Comparison of ENCODE assay signal across 8 cellular contexts in the genomic region with DNA sequence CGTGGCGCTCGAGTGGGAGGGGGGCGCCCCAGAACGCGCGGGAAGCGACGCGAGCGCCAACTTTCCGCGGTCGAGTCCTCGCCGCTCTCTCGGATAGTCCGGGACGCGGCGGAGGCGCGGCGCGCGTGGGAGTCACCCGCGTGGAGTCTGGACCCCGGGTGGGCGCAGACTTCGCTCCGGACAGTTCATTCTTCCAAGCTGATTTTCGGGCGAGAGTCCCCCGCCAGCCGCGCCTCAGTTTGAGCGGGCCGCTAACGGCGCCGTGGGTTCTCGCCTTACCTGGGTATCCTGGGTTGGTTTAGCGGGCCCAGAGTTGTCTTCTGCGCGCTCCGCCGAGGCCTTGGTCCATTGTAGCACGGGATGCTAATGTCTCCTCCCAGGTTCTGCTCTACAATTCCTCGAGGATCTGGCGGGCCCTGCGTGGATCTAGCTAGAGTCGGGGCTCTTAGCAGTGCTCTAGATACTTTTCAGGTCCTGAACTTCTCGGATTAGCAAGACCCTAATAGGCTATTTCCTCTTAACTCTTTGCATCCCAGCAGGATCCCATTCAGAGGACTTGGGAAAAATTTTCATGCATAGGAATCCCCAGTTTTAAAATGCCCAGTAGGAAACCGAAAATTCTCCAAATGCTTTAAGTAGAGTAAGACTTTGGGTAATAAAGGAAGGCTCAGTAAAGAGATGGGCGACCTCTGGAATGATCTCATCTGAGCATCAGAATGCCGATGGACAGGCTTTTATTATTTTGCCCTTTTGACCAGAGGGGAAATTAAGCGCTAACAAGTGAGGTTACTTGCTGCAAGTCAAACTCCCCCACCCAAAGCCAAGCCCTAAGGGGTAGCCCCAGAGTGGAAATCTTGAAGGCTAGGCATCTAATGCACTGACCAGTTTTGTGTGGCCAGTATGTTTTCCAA. TPM values are rescaled to one million over a fixed set of nuclear protein-coding genes. Genes with fewer than 3 reads are reported as not detected.
DNase-seq lines count a peak whose midpoint lies in the region; ATAC-seq and TF ChIP-seq lines count a peak whose summit lies in the region.

No MANE protein-coding gene starts in this region.

- H3K4me1 Mint-ChIP-seq in Calu3 (ENCODE audit: low read depth, unreplicated experiment) = peaks cover 13% of the 10 kb centered on the region

- BruUV-seq in Calu3 (replicated peaks; lab: Mats Ljungman, UMichigan) = TSS peak; percentile 88

- no peaks in the 10 kb centered on the region for H3K9me3 Mint-ChIP-seq in Calu3 (ENCODE audit: low read depth, unreplicated experiment)
- H3K9me3 Mint-ChIP-seq in activated naive CD4-positive, alpha-beta T cell treated with anti-CD3 and anti-CD28 coated beads, Interleukin-2, amount 50 U/mL, for 72 hours = no peaks in the 10 kb centered on the region

- CTCF ChIA-PET in Calu3 (lab: Charles Lee) = interaction anchor here (0.5 to 1.2 kb wide), 2 partner anchors 51 to 424 kb away, joined by 3 to 5 read pairs; no protein-coding TSS in a partner anchor

- intact Hi-C loops in Calu3 (cut with micrococcal nuclease; ENCODE audit: unreplicated experiment) = no loop called here
- intact Hi-C loops in left ventricle myocardium superior (cut with micrococcal nuclease) = no loop called here

- TF ChIP-seq CTCF in Calu3 (IDR thresholded peaks at IDR 0.05; ENCODE audit: unreplicated experiment) = no peak
- no peak for TF ChIP-seq CTCF in retinal pigment epithelial cell (conservative IDR thresholded peaks at IDR 0.05; ENCODE audit: low read depth, low read length)

- H3K27me3 Mint-ChIP-seq in Calu3 (ENCODE audit: unreplicated experiment) = no peaks in the 10 kb centered on the region

- H3K27ac Mint-ChIP-seq in Calu3 (ENCODE audit: unreplicated experiment) = peak overlapping the region; percentile 96
- H3K27ac Mint-ChIP-seq in activated naive CD4-positive, alpha-beta T cell treated with anti-CD3 and anti-CD28 coated beads, Interleukin-2, amount 50 U/mL, for 72 hours = no peak overlapping the region

- peak; percentile 34 to 43 for ATAC-seq in activated naive CD4-positive, alpha-beta T cell treated with anti-CD3 and anti-CD28 coated beads, Interleukin-2, amount 50 U/mL, for 72 hours
- ATAC-seq in left ventricle myocardium superior = peak; percentile 54
- no peak for ATAC-seq in GM18858 (IDR thresholded peaks at IDR 0.05; ENCODE audit: unreplicated experiment)

- H3K4me3 ChIP-seq in retinal pigment epithelial cell (ENCODE audit: low read length) = peak overlapping the region; percentile 72

- H3K4me3 Mint-ChIP-seq in Calu3 (ENCODE audit: low read depth, unreplicated experiment) = peak overlapping the region; percentile 99

- peaks cover 27% of the 10 kb centered on the region for H3K36me3 Mint-ChIP-seq in Calu3 (ENCODE audit: insufficient read depth, unreplicated experiment)
- H3K36me3 Mint-ChIP-seq in activated naive CD4-positive, alpha-beta T cell treated with anti-CD3 and anti-CD28 coated beads, Interleukin-2, amount 50 U/mL, for 72 hours = peaks cover 5 to 8% of the 10 kb centered on the region in 2 donors

- peak; percentile 59 for DNase-seq in Calu3
- peak; percentile 5 to 12 for DNase-seq in NCI-H1930 (lab: John Stamatoyannopoulos, UW)
- DNase-seq in activated naive CD4-positive, alpha-beta T cell treated with anti-CD3 and anti-CD28 coated beads, Interleukin-2, amount 50 U/mL, for 72 hours (ENCODE audit: low spot score in 2 of 2) = peak in 1 of 2 donors; percentile 15
- DNase-seq in left ventricle myocardium superior = peak; percentile 41
- DNase-seq in retinal pigment epithelial cell (ENCODE audit: low read depth) = no peak
- no peak for DNase-seq in putamen (ENCODE audit: low spot score)
- no peak for DNase-seq in NCI-H1694 treated with DMSO at 0.1 percent for 48 hours (lab: John Stamatoyannopoulos, UW)

RNA-seq across cellular contexts. Expression of a gene that starts 0.5 kb away (rescaled TPM):
- 75.9 and 114 TPM in 2 replicates for total RNA-seq in Calu3 (2022)
- total RNA-seq in activated naive CD4-positive, alpha-beta T cell treated with anti-CD3 and anti-CD28 coated beads, Interleukin-2, amount 50 U/mL, for 72 hours = 1 to 10 TPM; 2.5 to 6.4 TPM
- total RNA-seq in left ventricle myocardium superior = 18.6 TPM

RNA-seq across cellular contexts. Expression of a gene that starts 17.1 kb away (rescaled TPM):
- total RNA-seq in Calu3 (2022) = not detected in 2 replicates
- total RNA-seq in activated naive CD4-positive, alpha-beta T cell treated with anti-CD3 and anti-CD28 coated beads, Interleukin-2, amount 50 U/mL, for 72 hours = not detected
- 22.2 TPM for total RNA-seq in left ventricle myocardium superior

Comparison
In these comparisons a context has a peak if more than half of its experiments do, and no peak if none do; other contexts are left out.
1. DNase-seq: peak in Calu3 (single experiment), NCI-H1930 (2 of 2) and left ventricle myocardium superior (single experiment); none in retinal pigment epithelial cell (single experiment), putamen (single experiment) and NCI-H1694 treated with DMSO at 0.1 percent for 48 hours (single experiment).
2. RNA of a gene that starts 17.1 kb away (total RNA-seq): 22.2 TPM in left ventricle myocardium superior (single experiment); not detected in Calu3 and not detected in activated naive CD4-positive, alpha-beta T cell treated with anti-CD3 and anti-CD28 coated beads, Interleukin-2, amount 50 U/mL, for 72 hours; every median in the first group is over 10 times any median in the second.